Comparison of ENCODE assay signal across 1 cellular context in genomic region chr3:32856355-32856889, GRCh38.
TF ChIP-seq lines count a peak whose summit lies in the region.

No MANE protein-coding gene starts in this region.

TF ChIP-seq in HepG2, 621 proteins besides CTCF, POLR2A, EP300 and RAD21 (continued from another document and continues in another):
- TF ChIP-seq RNF219 (CRISPR knock-in tag; IDR thresholded peaks at IDR 0.05) (no peak), AHDC1 (CRISPR knock-in tag; IDR thresholded peaks at IDR 0.05; ENCODE audit: borderline replicate concordance) (no peak), TRIM24 (CRISPR knock-in tag; IDR thresholded peaks at IDR 0.05) (no peak), SALL1 (CRISPR knock-in tag; IDR thresholded peaks at IDR 0.05) (no peak), ZFYVE20 (CRISPR knock-in tag; IDR thresholded peaks at IDR 0.05; ENCODE audit: borderline replicate concordance, low read depth) (no peak), TFE3 (CRISPR knock-in tag; IDR thresholded peaks at IDR 0.05) (no peak; the same call in 1 of the 2 replicates), SCMH1 (CRISPR knock-in tag; IDR thresholded peaks at IDR 0.05; ENCODE audit: borderline replicate concordance) (no peak), BCL6 (CRISPR knock-in tag; IDR thresholded peaks at IDR 0.05) (peak; percentile 39), TARDBP (CRISPR knock-in tag; IDR thresholded peaks at IDR 0.05) (no peak), JUND (CRISPR knock-in tag; IDR thresholded peaks at IDR 0.05) (no peak), JDP2 (CRISPR knock-in tag; IDR thresholded peaks at IDR 0.05; ENCODE audit: borderline replicate concordance) (no peak), ZNF770 (CRISPR knock-in tag; IDR thresholded peaks at IDR 0.05) (no peak), ZKSCAN5 (CRISPR knock-in tag; IDR thresholded peaks at IDR 0.05) (no peak), MLXIP (CRISPR knock-in tag; IDR thresholded peaks at IDR 0.05; ENCODE audit: borderline replicate concordance) (no peak), MAFG (CRISPR knock-in tag; IDR thresholded peaks at IDR 0.05) (no peak), ASH2L (IDR thresholded peaks at IDR 0.05; ENCODE audit: insufficient read length, low read depth, low read length) (no peak), HNF1A (IDR thresholded peaks at IDR 0.05; ENCODE audit: low read depth) (no peak), HNF1A (CRISPR knock-in tag; IDR thresholded peaks at IDR 0.05; ENCODE audit: borderline replicate concordance) (peak; percentile 28; the same call in 1 of the 2 replicates), MTA3 (CRISPR knock-in tag; IDR thresholded peaks at IDR 0.05) (no peak), MEF2D (CRISPR knock-in tag; IDR thresholded peaks at IDR 0.05) (peak; percentile 23; the same call in 1 of the 2 replicates), MBD4 (IDR thresholded peaks at IDR 0.05; ENCODE audit: borderline replicate concordance, low read length) (no peak), ZNF75D (CRISPR knock-in tag; IDR thresholded peaks at IDR 0.05; ENCODE audit: borderline replicate concordance) (no peak), MED1 (CRISPR knock-in tag; IDR thresholded peaks at IDR 0.05) (no peak), HOXD1 (CRISPR knock-in tag; IDR thresholded peaks at IDR 0.05) (no peak), ZNF446 (CRISPR knock-in tag; IDR thresholded peaks at IDR 0.05) (no peak), ARNTL (CRISPR knock-in tag; IDR thresholded peaks at IDR 0.05) (no peak), NFATC3 (CRISPR knock-in tag; IDR thresholded peaks at IDR 0.05) (no peak), HIC2 (CRISPR knock-in tag; IDR thresholded peaks at IDR 0.05; ENCODE audit: low read depth) (no peak), FOXA1 (IDR thresholded peaks at IDR 0.05) (no peak), FOXA1 (CRISPR knock-in tag; IDR thresholded peaks at IDR 0.05) (no peak), ZNF350 (CRISPR knock-in tag; IDR thresholded peaks at IDR 0.05; ENCODE audit: borderline replicate concordance, low read depth) (0 out of 2 replicates have a peak, but pooled peaks have one; percentile 45), ZNF333 (CRISPR knock-in tag; IDR thresholded peaks at IDR 0.05; ENCODE audit: borderline replicate concordance) (no peak)
